Comparison of ENCODE assay signal across 14 cellular contexts in the genomic region with DNA sequence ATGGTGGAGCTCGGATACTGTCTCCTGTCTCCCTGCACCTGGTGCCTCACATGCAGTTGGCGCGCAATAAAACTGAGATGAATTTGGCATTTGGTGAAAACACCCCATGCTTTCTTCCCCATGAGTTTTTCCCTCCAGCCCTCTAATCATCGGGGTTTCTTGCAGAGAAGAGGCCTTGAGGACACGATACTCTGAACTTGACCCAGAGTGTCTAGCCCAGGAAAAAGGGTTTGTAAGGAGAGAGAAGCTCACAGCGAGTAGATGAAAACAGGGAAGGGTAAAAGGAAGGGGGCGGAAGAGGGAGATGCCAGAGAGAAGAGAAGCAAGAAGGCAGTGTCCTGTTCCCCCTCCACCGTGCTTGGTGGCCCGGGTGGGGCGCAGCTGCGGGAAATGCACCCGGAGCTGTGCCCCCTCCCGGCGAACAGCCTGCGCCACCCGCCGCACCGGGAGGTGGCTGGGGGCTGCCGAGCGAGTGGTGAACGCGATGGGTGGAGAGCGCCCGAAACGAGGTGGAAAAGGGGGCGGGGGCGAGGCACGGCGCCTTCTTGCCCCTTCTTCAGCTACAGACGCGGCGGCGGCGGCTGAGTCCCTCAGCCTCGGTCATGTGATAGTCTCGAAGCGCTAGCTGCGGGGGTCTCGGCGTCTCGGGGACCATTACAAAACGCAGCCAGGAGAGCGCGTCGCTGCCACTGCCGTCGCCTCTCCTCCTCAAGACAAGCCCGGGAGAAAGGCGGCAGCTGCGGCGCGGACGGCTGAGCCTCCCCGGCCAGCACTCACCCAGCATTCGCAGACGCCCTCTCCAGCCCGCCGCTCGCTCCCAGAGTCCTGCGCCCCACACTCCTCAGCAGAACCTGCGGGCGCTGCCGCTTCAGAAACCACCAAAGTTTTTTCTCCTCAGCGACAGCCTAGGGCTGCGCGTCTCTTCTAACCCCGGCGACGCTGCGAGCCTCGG. TPM values are rescaled to one million over a fixed set of nuclear protein-coding genes. Genes with fewer than 3 reads are reported as not detected.
DNase-seq lines count a peak whose midpoint lies in the region; ATAC-seq and TF ChIP-seq lines count a peak whose summit lies in the region.
"Had no signal": no experiment of that assay in that cellular context is flagged by ENCODE, and none has a peak within 500 bp of the region (broad histone marks: within the 10 kb centered on the region; RNA-seq: fewer than 3 reads in every experiment).

No MANE protein-coding gene starts in this region.

- peak overlapping the region; percentile 44; the same call in 1 of the 2 replicates for H3K4me3 ChIP-seq in iPS DF 6.9 (ENCODE audit: low read length)
- peak overlapping the region; percentile 16 for H3K4me3 ChIP-seq in smooth muscle cell
- H3K4me3 ChIP-seq: skin epidermis had no signal

- no peak overlapping the region for H3K9ac ChIP-seq in smooth muscle cell (ENCODE audit: low read depth)

- H3F3A ChIP-seq in smooth muscle cell (ENCODE audit: low read depth): no peaks in the 10 kb centered on the region

- H3K4me1 Mint-ChIP-seq in activated CD4-positive, alpha-beta T cell treated with anti-CD3 and anti-CD28 coated beads, Interleukin-2, amount 10 ng/mL, durations not matched to agents 7 days and 5 days: peaks cover 16% of the 10 kb centered on the region

- H3K27ac Mint-ChIP-seq in activated CD4-positive, alpha-beta T cell treated with anti-CD3 and anti-CD28 coated beads, Interleukin-2, amount 10 ng/mL, durations not matched to agents 7 days and 5 days: peak overlapping the region; percentile 79

- POLR2A ChIA-PET in activated CD4-positive, alpha-beta T cell treated with anti-CD3 and anti-CD28 coated beads, Interleukin-2, amount 10 ng/mL, durations not matched to agents 7 days and 5 days (lab: Charles Lee): no interaction called here

- no peaks in the 10 kb centered on the region for H4K20me1 ChIP-seq in smooth muscle cell (ENCODE audit: low read depth)

- H3K9me3 ChIP-seq in iPS DF 6.9 (ENCODE audit: control insufficient read depth, insufficient read depth, low read length): no peaks in the 10 kb centered on the region
- no peaks in the 10 kb centered on the region for H3K9me3 ChIP-seq in smooth muscle cell (replicated peaks; ENCODE audit: low read depth)

- no peaks in the 10 kb centered on the region for H3K9me3 Mint-ChIP-seq in activated CD4-positive, alpha-beta T cell treated with anti-CD3 and anti-CD28 coated beads, Interleukin-2, amount 10 ng/mL, durations not matched to agents 7 days and 5 days

- peaks cover 92% of the 10 kb centered on the region for H3K27me3 ChIP-seq in iPS DF 6.9 (ENCODE audit: control insufficient read depth, insufficient read depth, low read length)
- peaks cover 100% of the 10 kb centered on the region for H3K27me3 ChIP-seq in smooth muscle cell (ENCODE audit: low read depth)

- H2AFZ ChIP-seq in smooth muscle cell (ENCODE audit: low read depth): no peak overlapping the region

- peaks cover 8% of the 10 kb centered on the region for H3K36me3 Mint-ChIP-seq in activated CD4-positive, alpha-beta T cell treated with anti-CD3 and anti-CD28 coated beads, Interleukin-2, amount 10 ng/mL, durations not matched to agents 7 days and 5 days (ENCODE audit: low read depth)

- no peak for TF ChIP-seq CTCF in smooth muscle cell (IDR thresholded peaks at IDR 0.05; ENCODE audit: borderline replicate concordance, insufficient read depth, poor library complexity, severe bottlenecking)

- H3K36me3 ChIP-seq in iPS DF 6.9 (ENCODE audit: control insufficient read depth, insufficient read depth, low read length) (no peaks in the 10 kb centered on the region; the same call in 1 of the 2 replicates), smooth muscle cell (ENCODE audit: low read depth) (no peaks in the 10 kb centered on the region)

- H3K27ac ChIP-seq in iPS DF 6.9 (ENCODE audit: low read length): no peak overlapping the region
- no peak overlapping the region for H3K27ac ChIP-seq in smooth muscle cell (ENCODE audit: low read depth)
- H3K27ac ChIP-seq: HL-60, skin epidermis had no signal

- peak overlapping the region; percentile 73 for H3K4me2 ChIP-seq in smooth muscle cell

- WGBS in iPS DF 6.9 (ENCODE audit: insufficient coverage, insufficient read length): no CpG with 5 or more reads among the region's 71 CpGs
- WGBS in smooth muscle cell (ENCODE audit: low lambda C conversion rate): 2% methylated on average over 67 of the region's 71 CpGs

- H3K79me2 ChIP-seq in smooth muscle cell (ENCODE audit: low read depth): no peaks in the 10 kb centered on the region

- H3K27me3 Mint-ChIP-seq in activated CD4-positive, alpha-beta T cell treated with anti-CD3 and anti-CD28 coated beads, Interleukin-2, amount 10 ng/mL, durations not matched to agents 7 days and 5 days: peaks cover 83% of the 10 kb centered on the region

- ATAC-seq in GM21576 (IDR thresholded peaks at IDR 0.05; ENCODE audit: unreplicated experiment): no peak

- no peak for DNase-seq in activated CD4-positive, alpha-beta T cell treated with anti-CD3 and anti-CD28 coated beads, Interleukin-2, amount 10 ng/mL, durations not matched to agents 7 days and 5 days
- no peak for DNase-seq in activated CD4-positive, alpha-beta T cell treated with anti-CD3 and anti-CD28 coated beads for 1 hour
- DNase-seq in NCI-H345 (lab: John Stamatoyannopoulos, UW) (peak; percentile 49), iPS DF 6.9 (ENCODE audit: low read depth, low spot score) (no peak), smooth muscle cell (lab: John Stamatoyannopoulos, UW; ENCODE audit: unreplicated experiment) (no peak), cerebellar nuclear complex (lab: John Stamatoyannopoulos, UW) (no peak), amniotic stem cell (lab: John Stamatoyannopoulos, UW) (no peak)
- DNase-seq: activated naive CD4-positive, alpha-beta T cell; COR-L47 had no signal

- H3K4me1 ChIP-seq in iPS DF 6.9 (ENCODE audit: control insufficient read depth, insufficient read depth, low read length) (peaks cover 3% of the 10 kb centered on the region), smooth muscle cell (ENCODE audit: low read depth) (peaks cover 44% of the 10 kb centered on the region)

- CTCF ChIA-PET in activated CD4-positive, alpha-beta T cell treated with anti-CD3 and anti-CD28 coated beads, Interleukin-2, amount 10 ng/mL, durations not matched to agents 7 days and 5 days (lab: Charles Lee): no interaction called here

- H3K4me3 Mint-ChIP-seq in activated CD4-positive, alpha-beta T cell treated with anti-CD3 and anti-CD28 coated beads, Interleukin-2, amount 10 ng/mL, durations not matched to agents 7 days and 5 days: peak overlapping the region; percentile 54

RNA-seq across cellular contexts. Expression of gene FOXB2, which starts 1.1 kb away (rescaled TPM):
- not detected for total RNA-seq in activated CD4-positive, alpha-beta T cell treated with anti-CD3 and anti-CD28 coated beads, Interleukin-2, amount 10 ng/mL, durations not matched to agents 7 days and 5 days
- not detected in 2 replicates for total RNA-seq in smooth muscle cell
- not detected in 2 replicates for polyA plus RNA-seq in smooth muscle cell
- total RNA-seq: frontal cortex, ureter had no signal
